Comparison of ENCODE assay signal across 10 cellular contexts in genomic region chr9:95087659-95088242, GRCh38.
DNase-seq lines count a peak whose midpoint lies in the region; ATAC-seq and TF ChIP-seq lines count a peak whose summit lies in the region.
"Had no signal": no experiment of that assay in that cellular context is flagged by ENCODE, and none has a peak within 500 bp of the region (broad histone marks: within the 10 kb centered on the region; RNA-seq: fewer than 3 reads in every experiment).

No MANE protein-coding gene starts in this region.

- CTCF ChIA-PET in activated CD8-positive, alpha-beta memory T cell treated with anti-CD3 and anti-CD28 coated beads, Interleukin-2, amount 10 ng/mL, durations not matched to agents 7 days and 5 days (lab: Charles Lee): interaction anchor here (1.3 kb wide), 1 partner anchor 80 kb away, joined by 4 read pairs; no protein-coding TSS in a partner anchor
- CTCF ChIA-PET in RWPE1 (lab: Yijun Ruan, JAX): interaction anchor here (0.8 to 1.3 kb wide), 3 partner anchors 13 to 40 kb away, joined by 3 to 6 read pairs (median 5); no protein-coding TSS in a partner anchor

- peaks cover 8 to 100% (median 54%) of the 10 kb centered on the region in 3 donors for H3K4me1 ChIP-seq in gastroesophageal sphincter
- H3K4me1 ChIP-seq in uterus: peaks cover 17 to 43% of the 10 kb centered on the region in 2 donors

- H3K27me3 ChIP-seq in gastroesophageal sphincter: no peaks in the 10 kb centered on the region
- no peaks in the 10 kb centered on the region for H3K27me3 ChIP-seq in uterus

- no peaks in the 10 kb centered on the region for H3K9me3 Mint-ChIP-seq in activated CD8-positive, alpha-beta memory T cell treated with anti-CD3 and anti-CD28 coated beads, Interleukin-2, amount 10 ng/mL, durations not matched to agents 7 days and 5 days (ENCODE audit: low read depth)

- no peak for DNase-seq in activated CD8-positive, alpha-beta memory T cell treated with anti-CD3 and anti-CD28 coated beads, Interleukin-2, amount 10 ng/mL, durations not matched to agents 7 days and 5 days
- DNase-seq in activated CD8-positive, alpha-beta memory T cell treated with anti-CD3 and anti-CD28 coated beads for 24 hours: no peak
- DNase-seq in RWPE1 (ENCODE audit: low spot score) (peak; percentile 62), uterus (no peak)
- DNase-seq: NCI-H82; stimulated activated CD4-positive, alpha-beta T cell treated with anti-CD3 and anti-CD28 coated beads, Interleukin-4, amount 100 ng/mL, for 24 hours had no signal

- TF ChIP-seq CTCF in RWPE1 (conservative IDR thresholded peaks at IDR 0.05; ENCODE audit: low read depth): no peak; the same call in 1 of the 2 replicates
- TF ChIP-seq CTCF in gastroesophageal sphincter (IDR thresholded peaks at IDR 0.05): peak in 3 of 4 experiments; percentile 21 to 46 (median 34)
- TF ChIP-seq CTCF in uterus (IDR thresholded peaks at IDR 0.05): no peak

- WGBS in gastroesophageal sphincter (ENCODE audit: low coverage in 1 of 2), 2 donors: 0 to 47% methylated on average over 1 to 4 of the region's 9 CpGs

- H3K36me3 Mint-ChIP-seq in activated CD8-positive, alpha-beta memory T cell treated with anti-CD3 and anti-CD28 coated beads, Interleukin-2, amount 10 ng/mL, durations not matched to agents 7 days and 5 days: no peaks in the 10 kb centered on the region

- no peak overlapping the region for H3K27ac Mint-ChIP-seq in activated CD8-positive, alpha-beta memory T cell treated with anti-CD3 and anti-CD28 coated beads, Interleukin-2, amount 10 ng/mL, durations not matched to agents 7 days and 5 days

- intact Hi-C loops in uterus (cut with DNase I; ENCODE audit: low total_unique reads): no loop called here

- no peaks in the 10 kb centered on the region for H3K27me3 Mint-ChIP-seq in activated CD8-positive, alpha-beta memory T cell treated with anti-CD3 and anti-CD28 coated beads, Interleukin-2, amount 10 ng/mL, durations not matched to agents 7 days and 5 days

- ATAC-seq in activated CD8-positive, alpha-beta memory T cell treated with anti-CD3 and anti-CD28 coated beads, Interleukin-2, amount 10 ng/mL, durations not matched to agents 7 days and 5 days: peak; percentile 23
- ATAC-seq in gastroesophageal sphincter: no peak
- no peak for ATAC-seq in HG03520 (IDR thresholded peaks at IDR 0.05; ENCODE audit: unreplicated experiment)
- no peak for ATAC-seq in GM19035 (IDR thresholded peaks at IDR 0.05; ENCODE audit: unreplicated experiment)
- ATAC-seq in HG03280 (IDR thresholded peaks at IDR 0.05; ENCODE audit: unreplicated experiment): no peak

- H3K9me3 ChIP-seq in gastroesophageal sphincter (no peaks in the 10 kb centered on the region), uterus (no peaks in the 10 kb centered on the region)

- TF ChIP-seq EP300 in gastroesophageal sphincter (IDR thresholded peaks at IDR 0.05): no peak

- H3K4me1 Mint-ChIP-seq in activated CD8-positive, alpha-beta memory T cell treated with anti-CD3 and anti-CD28 coated beads, Interleukin-2, amount 10 ng/mL, durations not matched to agents 7 days and 5 days: peaks cover 6% of the 10 kb centered on the region

- H3K36me3 ChIP-seq in gastroesophageal sphincter: peaks cover 0 to 63% of the 10 kb centered on the region in 2 donors
- H3K36me3 ChIP-seq in uterus: no peaks in the 10 kb centered on the region

- peak overlapping the region; percentile 98 for H3K27ac ChIP-seq in RWPE1
- H3K27ac ChIP-seq in gastroesophageal sphincter: peak overlapping the region; percentile 7 to 89 (median 81)
- H3K27ac ChIP-seq in uterus: peak overlapping the region; percentile 78 to 92

- H3K4me3 Mint-ChIP-seq in activated CD8-positive, alpha-beta memory T cell treated with anti-CD3 and anti-CD28 coated beads, Interleukin-2, amount 10 ng/mL, durations not matched to agents 7 days and 5 days: no peak overlapping the region

- POLR2A ChIA-PET in RWPE1 (lab: Yijun Ruan, JAX; ENCODE audit: low non-redundant PET): no interaction called here

- H3K4me3 ChIP-seq in gastroesophageal sphincter: no peak overlapping the region
- H3K4me3 ChIP-seq in uterus: no peak overlapping the region

- TF ChIP-seq POLR2A in gastroesophageal sphincter (IDR thresholded peaks at IDR 0.05) (no peak), uterus (IDR thresholded peaks at IDR 0.05) (no peak)

Comparison
In these comparisons a context has a peak if more than half of its experiments do, and no peak if none do; other contexts are left out.
1. CTCF ChIP-seq: peak in gastroesophageal sphincter (3 of 4); none in RWPE1 (single experiment) and uterus (0 of 4).
2. Peak in every context shown above with its lines, with median percentiles within 50 percentile points of each other: H3K27ac ChIP-seq.